In the genomic region with DNA sequence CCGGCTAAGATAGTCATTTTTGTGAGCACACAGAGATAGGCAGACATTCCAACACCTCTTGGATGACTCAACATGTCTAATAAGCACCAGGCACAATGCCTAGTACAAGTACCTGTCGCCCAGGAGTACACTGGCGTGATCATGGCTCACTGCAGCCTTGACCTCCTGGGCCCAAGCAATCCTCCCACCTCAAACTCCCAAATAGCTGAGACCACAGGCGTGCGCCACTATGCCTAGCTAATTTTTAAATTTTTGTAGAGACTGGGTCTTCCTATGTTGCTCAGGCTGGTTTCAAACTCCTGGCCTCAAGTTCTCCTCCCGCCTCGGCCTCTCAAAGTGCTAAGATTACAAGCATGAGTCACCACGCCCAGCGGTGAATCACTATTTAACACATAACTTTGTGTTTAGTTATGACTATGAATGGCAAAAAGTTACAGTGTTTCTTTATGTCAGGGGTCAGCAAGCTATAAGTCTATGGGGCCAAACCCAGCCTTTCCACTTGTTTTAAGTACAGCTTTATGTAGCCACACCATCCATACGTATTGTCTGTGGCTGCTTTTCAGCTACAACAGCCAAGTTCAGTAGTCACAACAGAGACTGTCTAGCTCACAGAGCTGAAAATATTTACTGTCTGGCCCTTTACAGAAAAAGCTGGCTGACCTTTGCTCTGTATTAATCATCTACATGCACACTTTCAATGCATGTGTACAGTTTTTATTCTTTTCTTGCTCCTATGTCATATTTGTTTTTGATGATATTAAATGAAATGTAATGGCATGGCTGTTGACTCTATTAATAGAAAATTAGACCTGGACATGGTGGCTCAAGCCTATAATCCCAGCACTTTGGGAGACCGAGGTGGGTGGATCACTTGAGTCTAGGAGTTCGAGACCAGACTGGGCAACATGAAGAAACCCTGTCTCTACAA, we compare ENCODE assay signal across 10 cellular contexts. TPM values are rescaled to one million over a fixed set of nuclear protein-coding genes. Genes with fewer than 3 reads are reported as not detected.
A peak's percentile ranks its signal among the peaks of the same experiment; 100 is the strongest.
DNase-seq lines count a peak whose midpoint lies in the region; ATAC-seq and TF ChIP-seq lines count a peak whose summit lies in the region.
"Had no signal": no experiment of that assay in that cellular context is flagged by ENCODE, and none has a peak within 500 bp of the region (broad histone marks: within the 10 kb centered on the region; RNA-seq: fewer than 3 reads in every experiment).

No MANE protein-coding gene starts in this region.

- H3K9me3 ChIP-seq in CD4-positive, CD25-positive, alpha-beta regulatory T cell (ENCODE audit: control insufficient read depth in 2 of 2, low read length in 2 of 2) = no peaks in the 10 kb centered on the region
- H3K9me3 ChIP-seq in adipocyte (ENCODE audit: control insufficient read depth, low read length) = no peaks in the 10 kb centered on the region

- no peak for TF ChIP-seq CTCF in omental fat pad (IDR thresholded peaks at IDR 0.05)

- peaks cover 71% of the 10 kb centered on the region for H3K36me3 ChIP-seq in CD4-positive, CD25-positive, alpha-beta regulatory T cell (ENCODE audit: control insufficient read depth, insufficient read depth, low read length)
- H3K36me3 ChIP-seq in adipocyte (ENCODE audit: control insufficient read depth, insufficient read depth, low read length, severe bottlenecking) = peaks cover 39% of the 10 kb centered on the region

- ATAC-seq in CD4-positive, CD25-positive, alpha-beta regulatory T cell (ENCODE audit: low read depth in 2 of 2) = peak in 1 of 2 donors; percentile 31
- ATAC-seq in omental fat pad (ENCODE audit: low FRiP score) = peak; percentile 32
- no peak for ATAC-seq in GM21423 (IDR thresholded peaks at IDR 0.05; ENCODE audit: unreplicated experiment)
- ATAC-seq in HG02840 (IDR thresholded peaks at IDR 0.05; ENCODE audit: low FRiP score, unreplicated experiment) = no peak
- no peak for ATAC-seq in HG02973 (IDR thresholded peaks at IDR 0.05; ENCODE audit: unreplicated experiment)

- no peaks in the 10 kb centered on the region for H3K9me3 Mint-ChIP-seq in CD4-positive, CD25-positive, alpha-beta regulatory T cell

- peaks cover 11 to 23% (median 18%) of the 10 kb centered on the region in 4 donors for H3K4me1 Mint-ChIP-seq in CD4-positive, CD25-positive, alpha-beta regulatory T cell

- H3K36me3 Mint-ChIP-seq in CD4-positive, CD25-positive, alpha-beta regulatory T cell = peaks cover 34% of the 10 kb centered on the region

- H3K27me3 ChIP-seq in CD4-positive, CD25-positive, alpha-beta regulatory T cell (ENCODE audit: control insufficient read depth, insufficient read depth, low read length) = no peaks in the 10 kb centered on the region
- no peaks in the 10 kb centered on the region for H3K27me3 ChIP-seq in adipocyte (replicated peaks; ENCODE audit: control insufficient read depth, insufficient read depth, low read length)

- H3K27me3 Mint-ChIP-seq in CD4-positive, CD25-positive, alpha-beta regulatory T cell = no peaks in the 10 kb centered on the region

- H3K4me3 ChIP-seq in CD4-positive, CD25-positive, alpha-beta regulatory T cell (ENCODE audit: low read depth, low read length) = no peak overlapping the region
- H3K4me3 ChIP-seq in adipocyte (ENCODE audit: low read length) = no peak overlapping the region
- H3K4me3 ChIP-seq: skin epidermis had no signal

- H3K27ac ChIP-seq in CD4-positive, CD25-positive, alpha-beta regulatory T cell (ENCODE audit: insufficient read depth, low read length, poor library complexity, severe bottlenecking) = no peak overlapping the region
- H3K27ac ChIP-seq: skin epidermis, VCaP had no signal

- peak in 1 of 3 donors; percentile 72 for DNase-seq in CD4-positive, CD25-positive, alpha-beta regulatory T cell
- DNase-seq in MV-4-11 (lab: John Stamatoyannopoulos, UW) (peak; percentile 58), adipocyte (ENCODE audit: low read depth) (peak; percentile 79), omental fat pad (ENCODE audit: low spot score) (no peak), NCI-H146 (lab: John Stamatoyannopoulos, UW) (no peak)

- H3K9ac ChIP-seq in adipocyte (ENCODE audit: low read length) = no peak overlapping the region

- no peaks in the 10 kb centered on the region for H3K4me1 ChIP-seq in CD4-positive, CD25-positive, alpha-beta regulatory T cell (ENCODE audit: control insufficient read depth, insufficient read depth, low read length, poor library complexity, severe bottlenecking)
- H3K4me1 ChIP-seq in adipocyte (ENCODE audit: control insufficient read depth, insufficient read depth, low read length) = peaks cover 15% of the 10 kb centered on the region

- H3K4me3 Mint-ChIP-seq in CD4-positive, CD25-positive, alpha-beta regulatory T cell = no peak overlapping the region

- H3K27ac Mint-ChIP-seq in CD4-positive, CD25-positive, alpha-beta regulatory T cell = peak overlapping the region in 2 of 3 donors; percentile 48 to 77

RNA-seq across cellular contexts. Expression of a gene that starts 18.7 kb away (rescaled TPM):
- 32.7 TPM for total RNA-seq in CD4-positive, CD25-positive, alpha-beta regulatory T cell
- 10 to 100 TPM in 2 of 4 donors, 1 to 10 TPM in 2; 8.4 to 14.3 (median 11.9) TPM for polyA plus RNA-seq in CD4-positive, CD25-positive, alpha-beta regulatory T cell
- 10 to 100 TPM; 16.6 to 19.7 (median 18.7) TPM for total RNA-seq in omental fat pad

RNA-seq across cellular contexts. Expression of a gene that starts 55.6 kb away (rescaled TPM):
- 9.9 TPM for total RNA-seq in CD4-positive, CD25-positive, alpha-beta regulatory T cell
- 10 to 100 TPM; 22.6 to 30.0 (median 24.3) TPM for polyA plus RNA-seq in CD4-positive, CD25-positive, alpha-beta regulatory T cell
- 10 to 100 TPM in 3 of 4 donors, 1 to 10 TPM in 1; 9.2 to 24.1 (median 15.6) TPM for total RNA-seq in omental fat pad

RNA-seq across cellular contexts. Expression of a gene that starts 55.9 kb away (rescaled TPM):
- total RNA-seq in CD4-positive, CD25-positive, alpha-beta regulatory T cell = 29.1 TPM
- 10 to 100 TPM; 15.3 to 45.4 (median 34.6) TPM for polyA plus RNA-seq in CD4-positive, CD25-positive, alpha-beta regulatory T cell
- total RNA-seq in omental fat pad = 10 to 100 TPM; 14.7 to 39.6 (median 27.1) TPM

Comparison
In these comparisons a context has a peak if more than half of its experiments do, and no peak if none do; other contexts are left out.
1. DNase-seq: peak in MV-4-11 (single experiment) and adipocyte (single experiment); none in omental fat pad (single experiment) and NCI-H146 (single experiment).